ENCODE assay signal across 8 cellular contexts in genomic region chr11:911031-911889, GRCh38. TPM values are rescaled to one million over a fixed set of nuclear protein-coding genes. Genes with fewer than 3 reads are reported as not detected.
DNase-seq lines count a peak whose midpoint lies in the region; ATAC-seq lines count a peak whose summit lies in the region.

No MANE protein-coding gene starts in this region.

- H3K9me3 ChIP-seq in skeletal muscle tissue (ENCODE audit: control insufficient read depth in 3 of 3, low read length in 3 of 3) = no peaks in the 10 kb centered on the region

- H3K4me1 ChIP-seq in skeletal muscle tissue (ENCODE audit: control insufficient read depth in 3 of 3, insufficient read depth in 3 of 3, low read length in 3 of 3) = peaks cover 15 to 29% (median 19%) of the 10 kb centered on the region in 3 donors

- peak overlapping the region; percentile 60 for H3K4me3 ChIP-seq in iPS-11a (ENCODE audit: low read depth, low read length)
- H3K4me3 ChIP-seq in skeletal muscle tissue (ENCODE audit: low read length in 3 of 3) = peak overlapping the region; percentile 70 to 85 (median 85)

- no peaks in the 10 kb centered on the region for H3K9me3 Mint-ChIP-seq in activated naive CD8-positive, alpha-beta T cell treated with anti-CD3 and anti-CD28 coated beads, Interleukin-2, amount 50 U/mL, for 24 hours

- peaks cover 21% of the 10 kb centered on the region for H3K4me1 Mint-ChIP-seq in activated naive CD8-positive, alpha-beta T cell treated with anti-CD3 and anti-CD28 coated beads, Interleukin-2, amount 50 U/mL, for 24 hours

- no peaks in the 10 kb centered on the region for H3K27me3 Mint-ChIP-seq in activated naive CD8-positive, alpha-beta T cell treated with anti-CD3 and anti-CD28 coated beads, Interleukin-2, amount 50 U/mL, for 24 hours

- H3K9ac ChIP-seq in skeletal muscle tissue (ENCODE audit: low read depth in 1 of 3, low read length in 3 of 3) = peak overlapping the region; percentile 82 to 94 (median 88)

- DNase-seq in NCI-H146 (lab: John Stamatoyannopoulos, UW) = peak; percentile 58
- DNase-seq in NCI-H146 treated with DMSO at 0.1 percent for 48 hours (lab: John Stamatoyannopoulos, UW; ENCODE audit: unreplicated experiment) = no peak
- DNase-seq in OCI-M1 (lab: John Stamatoyannopoulos, UW) = peak; percentile 68
- DNase-seq in activated naive CD8-positive, alpha-beta T cell treated with anti-CD3 and anti-CD28 coated beads, Interleukin-2, amount 50 U/mL, for 24 hours = peak; percentile 47
- no peak for DNase-seq in ureter (ENCODE audit: low spot score)

- H3K27ac Mint-ChIP-seq in activated naive CD8-positive, alpha-beta T cell treated with anti-CD3 and anti-CD28 coated beads, Interleukin-2, amount 50 U/mL, for 24 hours = peak overlapping the region; percentile 96

- H3K27me3 ChIP-seq in skeletal muscle tissue (ENCODE audit: control insufficient read depth in 3 of 3, insufficient read depth in 3 of 3, low read length in 3 of 3) = no peaks in the 10 kb centered on the region

- H3K36me3 Mint-ChIP-seq in activated naive CD8-positive, alpha-beta T cell treated with anti-CD3 and anti-CD28 coated beads, Interleukin-2, amount 50 U/mL, for 24 hours (ENCODE audit: low read depth) = no peaks in the 10 kb centered on the region

- peak; percentile 30 for ATAC-seq in HG02870 (IDR thresholded peaks at IDR 0.05; ENCODE audit: unreplicated experiment)
- ATAC-seq in activated naive CD8-positive, alpha-beta T cell treated with anti-CD3 and anti-CD28 coated beads, Interleukin-2, amount 50 U/mL, for 24 hours = peak; percentile 47

- H3K27ac ChIP-seq in skeletal muscle tissue (ENCODE audit: low read depth, low read length) = peak overlapping the region; percentile 83

- H3K36me3 ChIP-seq in skeletal muscle tissue (ENCODE audit: control insufficient read depth in 3 of 3, insufficient read depth in 3 of 3, low read length in 3 of 3) = peaks cover 0 to 6% (median 3%) of the 10 kb centered on the region in 3 donors

- H3K4me3 Mint-ChIP-seq in activated naive CD8-positive, alpha-beta T cell treated with anti-CD3 and anti-CD28 coated beads, Interleukin-2, amount 50 U/mL, for 24 hours = peak overlapping the region; percentile 87

RNA-seq across cellular contexts. Expression of gene CHID1, which starts 0.7 kb away (rescaled TPM):
- total RNA-seq in skeletal muscle tissue = 26.1 TPM
- 116 TPM for total RNA-seq in ureter

RNA-seq across cellular contexts. Expression of gene AP2A2, which starts 14.4 kb away (rescaled TPM):
- total RNA-seq in skeletal muscle tissue = 17.7 TPM
- 100 TPM for total RNA-seq in ureter

Comparison
In these comparisons a context has a peak if more than half of its experiments do, and no peak if none do; other contexts are left out.
1. DNase-seq: peak in NCI-H146 (single experiment), OCI-M1 (single experiment) and activated naive CD8-positive, alpha-beta T cell treated with anti-CD3 and anti-CD28 coated beads, Interleukin-2, amount 50 U/mL, for 24 hours (single experiment); none in NCI-H146 treated with DMSO at 0.1 percent for 48 hours (single experiment) and ureter (single experiment).